23 cellular contexts compared by ENCODE assay signal in genomic region chr16:69888005-69888560, GRCh38.
DNase-seq lines count a peak whose midpoint lies in the region; ATAC-seq, FAIRE-seq and TF ChIP-seq lines count a peak whose summit lies in the region.
"Had no signal": no experiment of that assay in that cellular context is flagged by ENCODE, and none has a peak within 500 bp of the region (broad histone marks: within the 10 kb centered on the region; RNA-seq: fewer than 3 reads in every experiment).

No MANE protein-coding gene starts in this region.

- no peaks in the 10 kb centered on the region for H3K36me3 ChIP-seq in ovary
- H3K36me3 ChIP-seq: brain microvascular endothelial cell, SJCRH30 had no signal

- CTCF ChIA-PET in activated CD4-positive, alpha-beta memory T cell treated with anti-CD3 and anti-CD28 coated beads for 36 hours (lab: Charles Lee) = interaction anchor here (2.0 kb wide), 1 partner anchor 42 kb away, joined by 5 read pairs; no protein-coding TSS in a partner anchor

- peaks cover 14% of the 10 kb centered on the region for H3K4me1 Mint-ChIP-seq in stimulated activated effector memory CD8-positive, alpha-beta T cell treated with anti-CD3 and anti-CD28 coated beads, Interleukin-12 subunit alpha, Interleukin-12 subunit beta, amount 100 ng/mL, for 72 hours
- peaks cover 8% of the 10 kb centered on the region for H3K4me1 Mint-ChIP-seq in activated CD4-positive, alpha-beta memory T cell treated with anti-CD3 and anti-CD28 coated beads for 36 hours (ENCODE audit: low read depth)

- H3K4me3 Mint-ChIP-seq in stimulated activated effector memory CD8-positive, alpha-beta T cell treated with anti-CD3 and anti-CD28 coated beads, Interleukin-12 subunit alpha, Interleukin-12 subunit beta, amount 100 ng/mL, for 72 hours = no peak overlapping the region
- no peak overlapping the region for H3K4me3 Mint-ChIP-seq in activated CD4-positive, alpha-beta memory T cell treated with anti-CD3 and anti-CD28 coated beads for 36 hours
- H3K4me3 Mint-ChIP-seq: activated naive CD4-positive, alpha-beta T cell treated with anti-CD3 and anti-CD28 coated beads for 36 hours; dendritic cell treated with granulocyte-macrophage colony-stimulating factor and Interleukin-4, amounts not matched to agents 40 ng/mL and 50 ng/mL, for 4 days; GM23338 had no signal

- no peaks in the 10 kb centered on the region for H3K9me3 ChIP-seq in ovary
- H3K9me3 ChIP-seq: BE2C, SJCRH30, tibial artery had no signal

- intact Hi-C loops in activated CD4-positive, alpha-beta memory T cell treated with anti-CD3 and anti-CD28 coated beads for 36 hours (cut with micrococcal nuclease) = no loop called here
- intact Hi-C loops in ovary (cut with DNase I) = no loop called here

- peak overlapping the region; percentile 37 for H3K27ac Mint-ChIP-seq in stimulated activated effector memory CD8-positive, alpha-beta T cell treated with anti-CD3 and anti-CD28 coated beads, Interleukin-12 subunit alpha, Interleukin-12 subunit beta, amount 100 ng/mL, for 72 hours
- H3K27ac Mint-ChIP-seq in activated CD4-positive, alpha-beta memory T cell treated with anti-CD3 and anti-CD28 coated beads for 36 hours = no peak overlapping the region
- H3K27ac Mint-ChIP-seq: activated naive CD4-positive, alpha-beta T cell treated with anti-CD3 and anti-CD28 coated beads for 36 hours; dendritic cell treated with granulocyte-macrophage colony-stimulating factor and Interleukin-4, amounts not matched to agents 40 ng/mL and 50 ng/mL, for 4 days; GM23338 had no signal

- H3K4me3 ChIP-seq in ovary = no peak overlapping the region
- H3K4me3 ChIP-seq: GM23338, SJCRH30, tibial artery had no signal

- TF ChIP-seq CTCF in ovary (IDR thresholded peaks at IDR 0.05) = no peak

- peaks cover 5% of the 10 kb centered on the region for H3K4me1 ChIP-seq in ovary (ENCODE audit: insufficient read depth)

- H3K27me3 ChIP-seq in ovary = no peaks in the 10 kb centered on the region
- H3K27me3 ChIP-seq: BE2C, brain microvascular endothelial cell, SJCRH30, tibial artery had no signal

- DNase-seq in GM18507 (ENCODE audit: extremely low spot score, insufficient read length, low read depth) (peak; percentile 42), islet precursor cell (peak; percentile 88), NCI-H2107 (lab: John Stamatoyannopoulos, UW) (no peak), ovary (no peak)
- DNase-seq in stimulated activated effector memory CD8-positive, alpha-beta T cell treated with anti-CD3 and anti-CD28 coated beads, Interleukin-12 subunit alpha, Interleukin-12 subunit beta, amount 100 ng/mL, for 72 hours (ENCODE audit: low spot score in 2 of 2) = no peak
- no peak for DNase-seq in activated CD4-positive, alpha-beta memory T cell treated with anti-CD3 and anti-CD28 coated beads for 36 hours
- DNase-seq: activated CD4-positive, alpha-beta T cell treated with anti-CD3 and anti-CD28 coated beads for 4 hours; activated CD8-positive, alpha-beta memory T cell treated with anti-CD3 and anti-CD28 coated beads, Interleukin-2, amount 50 U/mL, for 48 hours; activated naive CD4-positive, alpha-beta T cell treated with anti-CD3 and anti-CD28 coated beads for 36 hours; BE2C; brain microvascular endothelial cell; DMS153; erythroblast; mesendoderm; NCI-H1436 treated with DMSO at 0.1 percent for 48 hours; SJCRH30; T1000; tibial artery had no signal

- ATAC-seq in HG03460 (IDR thresholded peaks at IDR 0.05; ENCODE audit: unreplicated experiment) (peak; percentile 71), HG02759 (IDR thresholded peaks at IDR 0.05; ENCODE audit: unreplicated experiment) (no peak)
- no peak for ATAC-seq in stimulated activated effector memory CD8-positive, alpha-beta T cell treated with anti-CD3 and anti-CD28 coated beads, Interleukin-12 subunit alpha, Interleukin-12 subunit beta, amount 100 ng/mL, for 72 hours
- ATAC-seq: GM23338, sciatic nerve had no signal

- no peak for TF ChIP-seq EP300 in ovary (IDR thresholded peaks at IDR 0.05)

- no peak overlapping the region for H3K27ac ChIP-seq in ovary
- H3K27ac ChIP-seq: brain microvascular endothelial cell, SJCRH30, tibial artery had no signal

- no peaks in the 10 kb centered on the region for H3K9me3 Mint-ChIP-seq in stimulated activated effector memory CD8-positive, alpha-beta T cell treated with anti-CD3 and anti-CD28 coated beads, Interleukin-12 subunit alpha, Interleukin-12 subunit beta, amount 100 ng/mL, for 72 hours
- no peaks in the 10 kb centered on the region for H3K9me3 Mint-ChIP-seq in activated CD4-positive, alpha-beta memory T cell treated with anti-CD3 and anti-CD28 coated beads for 36 hours
- H3K9me3 Mint-ChIP-seq: activated naive CD4-positive, alpha-beta T cell treated with anti-CD3 and anti-CD28 coated beads for 36 hours; dendritic cell treated with granulocyte-macrophage colony-stimulating factor and Interleukin-4, amounts not matched to agents 40 ng/mL and 50 ng/mL, for 4 days; GM23338 had no signal

- no peaks in the 10 kb centered on the region for H3K27me3 Mint-ChIP-seq in activated CD4-positive, alpha-beta memory T cell treated with anti-CD3 and anti-CD28 coated beads for 36 hours
- H3K27me3 Mint-ChIP-seq: dendritic cell treated with granulocyte-macrophage colony-stimulating factor and Interleukin-4, amounts not matched to agents 40 ng/mL and 50 ng/mL, for 4 days had no signal

- 83 to 88% (median 87%) methylated on average over 15 of the region's 15 CpGs for WGBS in ovary, 3 donors

- peak; percentile 75 for FAIRE-seq in GM18507 (lab: Jason Lieb, UNC)

- peaks cover 11% of the 10 kb centered on the region for H3K36me3 Mint-ChIP-seq in stimulated activated effector memory CD8-positive, alpha-beta T cell treated with anti-CD3 and anti-CD28 coated beads, Interleukin-12 subunit alpha, Interleukin-12 subunit beta, amount 100 ng/mL, for 72 hours
- H3K36me3 Mint-ChIP-seq in activated CD4-positive, alpha-beta memory T cell treated with anti-CD3 and anti-CD28 coated beads for 36 hours = peaks cover 20% of the 10 kb centered on the region

- POLR2A ChIA-PET in activated CD4-positive, alpha-beta memory T cell treated with anti-CD3 and anti-CD28 coated beads for 36 hours (lab: Charles Lee) = interaction anchor here (0.7 kb wide), 1 partner anchor 45 kb away, joined by 3 read pairs; no protein-coding TSS in a partner anchor

- no peak for TF ChIP-seq POLR2A in ovary (IDR thresholded peaks at IDR 0.05)

Comparison
In these comparisons a context has a peak if more than half of its experiments do, and no peak if none do; other contexts are left out.
1. DNase-seq: peak in GM18507 (single experiment) and islet precursor cell (single experiment); none in stimulated activated effector memory CD8-positive, alpha-beta T cell treated with anti-CD3 and anti-CD28 coated beads, Interleukin-12 subunit alpha, Interleukin-12 subunit beta, amount 100 ng/mL, for 72 hours (0 of 2), NCI-H2107 (single experiment), activated CD4-positive, alpha-beta memory T cell treated with anti-CD3 and anti-CD28 coated beads for 36 hours (single experiment) and ovary (0 of 5).